15 cellular contexts compared by ENCODE assay signal in genomic region chr10:78850611-78851010, GRCh38.
DNase-seq lines count a peak whose midpoint lies in the region; TF ChIP-seq lines count a peak whose summit lies in the region.
"Had no signal": no experiment of that assay in that cellular context is flagged by ENCODE, and none has a peak within 500 bp of the region (broad histone marks: within the 10 kb centered on the region; RNA-seq: fewer than 3 reads in every experiment).

No MANE protein-coding gene starts in this region.

- H3K27ac Mint-ChIP-seq in endodermal cell = no peak overlapping the region
- no peak overlapping the region for H3K27ac Mint-ChIP-seq in type B pancreatic cell
- H3K27ac Mint-ChIP-seq: B cell; CD4-positive, alpha-beta T cell; IgD-negative memory B cell had no signal

- H3K36me3 ChIP-seq in endodermal cell (ENCODE audit: control insufficient read depth, insufficient read depth, low read length) (no peaks in the 10 kb centered on the region), stomach (no peaks in the 10 kb centered on the region), H7 (replicated peaks; ENCODE audit: control insufficient read depth, insufficient read depth, low read length) (no peaks in the 10 kb centered on the region), ovary (no peaks in the 10 kb centered on the region)

- no peaks in the 10 kb centered on the region for H3K4me1 ChIP-seq in endodermal cell (ENCODE audit: control insufficient read depth, insufficient read depth, low read length)
- no peaks in the 10 kb centered on the region for H3K4me1 ChIP-seq in stomach
- H3K4me1 ChIP-seq in ovary (ENCODE audit: insufficient read depth) = peaks cover under 1% of the 10 kb centered on the region

- no peak overlapping the region for H3K9ac ChIP-seq in endodermal cell (ENCODE audit: extremely low read depth, low read length, poor library complexity, severe bottlenecking)
- H3K9ac ChIP-seq: GM23248 had no signal

- TF ChIP-seq CTCF in endodermal cell (conservative IDR thresholded peaks at IDR 0.05) (no peak), stomach (IDR thresholded peaks at IDR 0.05) (no peak), ovary (IDR thresholded peaks at IDR 0.05) (no peak), type B pancreatic cell (conservative IDR thresholded peaks at IDR 0.05) (no peak)

- H3K27me3 ChIP-seq in endodermal cell (ENCODE audit: control insufficient read depth, insufficient read depth, low read length, poor library complexity, severe bottlenecking) (no peaks in the 10 kb centered on the region), stomach (no peaks in the 10 kb centered on the region), H7 (ENCODE audit: control insufficient read depth, insufficient read depth, low read length) (no peaks in the 10 kb centered on the region), ovary (no peaks in the 10 kb centered on the region)

- TF ChIP-seq POLR2A in stomach (IDR thresholded peaks at IDR 0.05) = no peak
- no peak for TF ChIP-seq POLR2A in ovary (IDR thresholded peaks at IDR 0.05)

- no peaks in the 10 kb centered on the region for H3K27me3 Mint-ChIP-seq in endodermal cell (ENCODE audit: insufficient read depth)
- H3K27me3 Mint-ChIP-seq in type B pancreatic cell = peaks cover 10% of the 10 kb centered on the region
- H3K27me3 Mint-ChIP-seq: CD4-positive, alpha-beta T cell had no signal

- WGBS in endodermal cell (ENCODE audit: insufficient coverage in 1 of 2, insufficient read length in 1 of 2), 2 experiments = 83 to 100% methylated on average over 1 to 2 of the region's 2 CpGs
- 67 to 85% (median 70%) methylated on average over 2 of the region's 2 CpGs for WGBS in stomach, 5 donors
- 73 to 77% (median 76%) methylated on average over 2 of the region's 2 CpGs for WGBS in ovary, 3 donors

- intact Hi-C loops in stomach (cut with DNase I; ENCODE audit: low total_unique reads) = no loop called here
- intact Hi-C loops in ovary (cut with DNase I) = no loop called here

- H3K4me3 ChIP-seq in endodermal cell (ENCODE audit: low read length) (no peak overlapping the region), stomach (no peak overlapping the region), H7 (ENCODE audit: insufficient read depth, low read depth, low read length) (no peak overlapping the region), ovary (no peak overlapping the region)
- H3K4me3 ChIP-seq: GM23248 had no signal

- H3K4me1 Mint-ChIP-seq in endodermal cell (peaks cover 5% of the 10 kb centered on the region), type B pancreatic cell (ENCODE audit: unreplicated experiment) (peaks cover 17% of the 10 kb centered on the region)
- H3K4me1 Mint-ChIP-seq: B cell, IgD-negative memory B cell had no signal

- H3K4me3 Mint-ChIP-seq in endodermal cell (no peak overlapping the region), type B pancreatic cell (no peak overlapping the region)
- H3K4me3 Mint-ChIP-seq: B cell; CD4-positive, alpha-beta T cell had no signal

- H3K27ac ChIP-seq in endodermal cell (ENCODE audit: low read depth, low read length) (no peak overlapping the region), stomach (no peak overlapping the region), ovary (no peak overlapping the region)
- H3K27ac ChIP-seq: GM23248 had no signal

- DNase-seq in DMS 273 treated with DMSO at 0.1 percent for 48 hours (lab: John Stamatoyannopoulos, UW) = peak; percentile 17
- DNase-seq in NCI-H446 treated with DMSO at 0.1 percent for 48 hours (lab: John Stamatoyannopoulos, UW) = peak; percentile 25
- DNase-seq in endodermal cell = peak; percentile 18
- DNase-seq in stomach = peak; percentile 8
- no peak for DNase-seq in H7
- no peak for DNase-seq in ovary
- no peak for DNase-seq in type B pancreatic cell (ENCODE audit: extremely low spot score, unreplicated experiment)
- DNase-seq: Calu3; CD4-positive, alpha-beta T cell; DND-41; GF-D8; GM23248; KG1 had no signal

- no peak for TF ChIP-seq EP300 in stomach (IDR thresholded peaks at IDR 0.05)
- TF ChIP-seq EP300 in ovary (IDR thresholded peaks at IDR 0.05) = no peak

- H3K9me3 Mint-ChIP-seq in endodermal cell = no peaks in the 10 kb centered on the region
- H3K9me3 Mint-ChIP-seq in type B pancreatic cell = no peaks in the 10 kb centered on the region
- H3K9me3 Mint-ChIP-seq: CD4-positive, alpha-beta T cell had no signal

- no peaks in the 10 kb centered on the region for H3K9me3 ChIP-seq in endodermal cell (ENCODE audit: control insufficient read depth, low read length)
- no peaks in the 10 kb centered on the region for H3K9me3 ChIP-seq in stomach
- no peaks in the 10 kb centered on the region for H3K9me3 ChIP-seq in ovary

- H3K36me3 Mint-ChIP-seq in endodermal cell (ENCODE audit: low read depth) = no peaks in the 10 kb centered on the region
- no peaks in the 10 kb centered on the region for H3K36me3 Mint-ChIP-seq in type B pancreatic cell
- H3K36me3 Mint-ChIP-seq: IgD-negative memory B cell had no signal

Comparison
In these comparisons a context has a peak if more than half of its experiments do, and no peak if none do; other contexts are left out.
1. DNase-seq: peak in DMS 273 treated with DMSO at 0.1 percent for 48 hours (single experiment), NCI-H446 treated with DMSO at 0.1 percent for 48 hours (single experiment), endodermal cell (single experiment) and stomach (single experiment); none in H7 (single experiment), ovary (0 of 5) and type B pancreatic cell (single experiment).